8 cellular contexts compared by ENCODE assay signal in genomic region chr1:201828820-201829774, GRCh38. TPM values are rescaled to one million over a fixed set of nuclear protein-coding genes. Genes with fewer than 3 reads are reported as not detected.
DNase-seq lines count a peak whose midpoint lies in the region; ATAC-seq and TF ChIP-seq lines count a peak whose summit lies in the region.

TSS of gene IPO9 (plus strand) at chr1:201829157. CDS start at chr1:201829210, 53 bp downstream.

- H3K4me2 ChIP-seq in trophoblast cell (ENCODE audit: low read length), result peak within 1 kb of the TSS; percentile 82

- H3K9ac ChIP-seq in adipocyte (ENCODE audit: low read length) (peak within 1 kb of the TSS; percentile 99), trophoblast cell (ENCODE audit: low read length) (peak within 1 kb of the TSS; percentile 99)

- H2BK5ac ChIP-seq in trophoblast cell (ENCODE audit: low read depth, low read length, poor library complexity), result peak within 1 kb of the TSS; percentile 88

- intact Hi-C loops in cardiac septum (cut with DNase I), result loop anchor here (5.0 to 10.0 kb wide), 3 partner anchors 66 to 143 kb away; partner anchors contain the start of gene TIMM17A

- no peak within 1 kb of the TSS for H2BK12ac ChIP-seq in trophoblast cell (ENCODE audit: low read length)

- peak within 1 kb of the TSS; percentile 94 for H2BK120ac ChIP-seq in trophoblast cell (ENCODE audit: insufficient read depth, low read length, poor library complexity)

- TF ChIP-seq EP300 in tibial nerve (IDR thresholded peaks at IDR 0.05), result peak in 1 of 2 donors; percentile 80

- H3K9me3 ChIP-seq in adipocyte (ENCODE audit: control insufficient read depth, low read length) (no peaks in the 10 kb centered on the region), trophoblast cell (ENCODE audit: insufficient read depth, low read depth, low read length) (no peaks in the 10 kb centered on the region), tibial nerve (no peaks in the 10 kb centered on the region)

- H3K4me1 ChIP-seq in adipocyte (ENCODE audit: control insufficient read depth, insufficient read depth, low read length), result peaks cover 60% of the 10 kb centered on the region
- peaks cover 0 to 2% of the 10 kb centered on the region in 2 experiments for H3K4me1 ChIP-seq in trophoblast cell (ENCODE audit: control insufficient read depth in 1 of 2, insufficient read depth in 2 of 2, low read length in 2 of 2)
- peaks cover 0 to 51% (median 19%) of the 10 kb centered on the region in 4 donors for H3K4me1 ChIP-seq in tibial nerve

- DNase-seq in NCI-H1417 treated with DMSO at 0.1 percent for 48 hours (lab: John Stamatoyannopoulos, UW) (peak; percentile 71), T follicular helper cell (ENCODE audit: low read depth) (peak; percentile 90), adipocyte (ENCODE audit: low read depth) (peak; percentile 98), cardiac septum (ENCODE audit: low spot score) (peak; percentile 97), trophoblast cell (peak; percentile 92 to 99), tibial nerve (ENCODE audit: low spot score in 2 of 2) (peak; percentile 93 to 97)

- peaks cover under 1% of the 10 kb centered on the region for H3K36me3 ChIP-seq in adipocyte (ENCODE audit: control insufficient read depth, insufficient read depth, low read length, severe bottlenecking)
- peaks cover 0 to 1% of the 10 kb centered on the region in 2 experiments for H3K36me3 ChIP-seq in trophoblast cell (ENCODE audit: control insufficient read depth in 1 of 2, insufficient read depth in 2 of 2, low read length in 2 of 2)
- no peaks in the 10 kb centered on the region for H3K36me3 ChIP-seq in tibial nerve

- peak within 1 kb of the TSS; percentile 99 for H3K18ac ChIP-seq in trophoblast cell (ENCODE audit: low read length)

- peak; percentile 94 for ATAC-seq in HG02763 (IDR thresholded peaks at IDR 0.05; ENCODE audit: unreplicated experiment)

- peaks cover 9% of the 10 kb centered on the region for H3K79me2 ChIP-seq in trophoblast cell (ENCODE audit: control insufficient read depth, insufficient read depth, low read length, poor library complexity)

- peaks cover 3% of the 10 kb centered on the region for H3K79me1 ChIP-seq in trophoblast cell (ENCODE audit: low read length)

- WGBS in trophoblast cell (ENCODE audit: extremely low coverage, insufficient coverage, insufficient read length), result no CpG with 5 or more reads among the region's 58 CpGs
- 1 to 2% methylated on average over 54 to 58 of the region's 58 CpGs for WGBS in tibial nerve, 2 donors

- TF ChIP-seq CTCF in GM12875 (IDR thresholded peaks at IDR 0.05; ENCODE audit: borderline replicate concordance, insufficient read depth, low read depth, low read length) (peak; percentile 93), tibial nerve (IDR thresholded peaks at IDR 0.05) (peak; percentile 93 to 99 (median 97))

- peak within 1 kb of the TSS; percentile 99 for H4K12ac ChIP-seq in trophoblast cell (ENCODE audit: low read depth, low read length)

- H3K27ac ChIP-seq in trophoblast cell (ENCODE audit: low read depth, low read length) (peak within 1 kb of the TSS; percentile 79), tibial nerve (peak within 1 kb of the TSS; percentile 85 to 93 (median 91))

- peak within 1 kb of the TSS; percentile 100 for H3K14ac ChIP-seq in trophoblast cell (ENCODE audit: low read length)

- peak within 1 kb of the TSS; percentile 99 for H4K8ac ChIP-seq in trophoblast cell (ENCODE audit: low read depth, low read length)

- H3K4me3 ChIP-seq in GM12875 (ENCODE audit: low read depth, low read length) (peak within 1 kb of the TSS; percentile 99), adipocyte (ENCODE audit: low read length) (peak within 1 kb of the TSS; percentile 99), trophoblast cell (ENCODE audit: low read depth, low read length) (peak within 1 kb of the TSS; percentile 91), tibial nerve (peak within 1 kb of the TSS; percentile 67 to 94 (median 86))

- H2AK5ac ChIP-seq in trophoblast cell (ENCODE audit: low read length), result peak within 1 kb of the TSS; percentile 96

- no peak within 1 kb of the TSS for H3K23ac ChIP-seq in trophoblast cell (ENCODE audit: low read length)

- H2AFZ ChIP-seq in trophoblast cell (ENCODE audit: insufficient read depth, low read length, poor library complexity), result peak within 1 kb of the TSS; percentile 98

- H3K4ac ChIP-seq in trophoblast cell (ENCODE audit: low read depth, low read length), result peak within 1 kb of the TSS; percentile 93

- peak within 1 kb of the TSS; percentile 97 for H4K91ac ChIP-seq in trophoblast cell (ENCODE audit: low read depth, low read length)

- H3K27me3 ChIP-seq in adipocyte (replicated peaks; ENCODE audit: control insufficient read depth, insufficient read depth, low read length), result no peaks in the 10 kb centered on the region
- no peaks in the 10 kb centered on the region for H3K27me3 ChIP-seq in trophoblast cell (ENCODE audit: insufficient read depth, low read length)
- H3K27me3 ChIP-seq in tibial nerve, result no peaks in the 10 kb centered on the region

- TF ChIP-seq POLR2A in tibial nerve (IDR thresholded peaks at IDR 0.05), result peak; percentile 60 to 84

RNA-seq across cellular contexts. Expression of gene IPO9, which starts in this region (rescaled TPM):
- total RNA-seq in cardiac septum, result 24.7 TPM
- polyA plus RNA-seq in trophoblast cell (2013), result 41.3 and 42.6 TPM in 2 replicates
- total RNA-seq in tibial nerve, result 10 to 100 TPM; 13.3 to 22.1 (median 15.3) TPM

Comparison
In these comparisons a context has a peak if more than half of its experiments do, and no peak if none do; other contexts are left out.
1. Peak in every context shown above with its lines: DNase-seq, ATAC-seq, H3K4me3 ChIP-seq and H3K27ac ChIP-seq.